Comparison of ENCODE assay signal across 10 cellular contexts in the genomic region with DNA sequence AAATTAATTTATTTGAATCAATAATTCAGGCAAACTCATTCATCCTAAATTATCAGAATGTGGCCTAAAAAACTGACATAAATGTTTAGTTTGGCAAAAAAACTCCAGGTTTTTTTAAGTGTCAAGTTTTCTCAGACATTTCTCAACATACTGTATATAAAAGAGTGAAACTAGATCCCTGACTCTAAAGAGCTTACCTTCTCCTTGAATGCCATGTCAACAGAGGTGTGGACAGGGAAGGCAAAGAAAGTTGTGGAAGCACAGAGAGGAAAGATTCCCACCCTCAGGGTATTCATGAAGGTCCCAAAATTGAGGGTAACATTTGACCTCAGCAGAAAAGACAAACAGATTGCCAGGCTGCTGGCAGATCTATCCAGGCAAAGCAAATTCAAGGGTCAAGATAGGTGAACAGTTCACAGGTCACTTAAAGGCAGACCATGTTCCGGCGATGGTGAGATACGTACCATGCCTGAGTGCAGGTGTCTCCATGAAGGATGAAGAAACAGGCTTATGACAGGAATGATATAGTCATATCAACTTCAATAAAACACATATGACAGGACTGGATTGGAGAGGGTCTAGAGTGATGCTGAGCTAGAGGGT.
"Had no signal": no experiment of that assay in that cellular context is flagged by ENCODE, and none has a peak within 500 bp of the region (broad histone marks: within the 10 kb centered on the region; RNA-seq: fewer than 3 reads in every experiment).

No MANE protein-coding gene starts in this region.

- ATAC-seq: HCT116, K562 had no signal

- H3K9ac ChIP-seq: GM23248 had no signal

- H3K36me3 ChIP-seq: HAP-1 had no signal

- DNase-seq: GM23248, GOT3, H7, HFFc6, IMR-90, KG1 had no signal

- H3K27ac ChIP-seq: GM23248, HL-60 had no signal

- H3K9me3 ChIP-seq: HAP-1 had no signal

- FAIRE-seq: K562 had no signal

- H2AFZ ChIP-seq: GM23248 had no signal

- H3K4me1 ChIP-seq: HAP-1 had no signal

- H3K4me3 ChIP-seq: GM23248, HAP-1, K562 had no signal
